ENCODE assay signal across 1 cellular context in the genomic region with DNA sequence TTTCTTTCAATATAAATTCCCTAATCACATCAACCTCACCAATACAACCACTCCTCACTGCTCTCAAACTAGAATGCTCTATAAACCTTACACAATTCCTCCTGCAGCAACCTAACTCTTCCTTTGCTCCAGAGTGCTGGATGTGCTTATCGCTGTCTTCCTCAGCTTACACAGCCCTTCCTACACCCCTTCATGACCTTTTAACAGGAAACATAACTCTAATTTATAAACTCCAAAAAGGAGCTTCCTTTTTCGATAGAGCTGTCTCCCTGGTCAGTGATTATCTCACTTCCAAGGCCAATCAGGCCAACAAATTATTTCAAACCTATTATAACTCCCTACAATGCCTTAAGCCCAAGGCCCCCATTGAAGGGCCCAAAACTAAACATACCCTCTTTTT.
TF ChIP-seq lines count a peak whose summit lies in the region.

No MANE protein-coding gene starts in this region.

TF ChIP-seq in HepG2, 621 proteins besides CTCF, POLR2A, EP300 and RAD21 (continued from another document):
- TF ChIP-seq NCOR1 (IDR thresholded peaks at IDR 0.05; ENCODE audit: borderline replicate concordance, low read length) (no peak), ZNF788 (CRISPR knock-in tag; IDR thresholded peaks at IDR 0.05; ENCODE audit: borderline replicate concordance) (no peak)
- TF ChIP-seq, protein P1, sequence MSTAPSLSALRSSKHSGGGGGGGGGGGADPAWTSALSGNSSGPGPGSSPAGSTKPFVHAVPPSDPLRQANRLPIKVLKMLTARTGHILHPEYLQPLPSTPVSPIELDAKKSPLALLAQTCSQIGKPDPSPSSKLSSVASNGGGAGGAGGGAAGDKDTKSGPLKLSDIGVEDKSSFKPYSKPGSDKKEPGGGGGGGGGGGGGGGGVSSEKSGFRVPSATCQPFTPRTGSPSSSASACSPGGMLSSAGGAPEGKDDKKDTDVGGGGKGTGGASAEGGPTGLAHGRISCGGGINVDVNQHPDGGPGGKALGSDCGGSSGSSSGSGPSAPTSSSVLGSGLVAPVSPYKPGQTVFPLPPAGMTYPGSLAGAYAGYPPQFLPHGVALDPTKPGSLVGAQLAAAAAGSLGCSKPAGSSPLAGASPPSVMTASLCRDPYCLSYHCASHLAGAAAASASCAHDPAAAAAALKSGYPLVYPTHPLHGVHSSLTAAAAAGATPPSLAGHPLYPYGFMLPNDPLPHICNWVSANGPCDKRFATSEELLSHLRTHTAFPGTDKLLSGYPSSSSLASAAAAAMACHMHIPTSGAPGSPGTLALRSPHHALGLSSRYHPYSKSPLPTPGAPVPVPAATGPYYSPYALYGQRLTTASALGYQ (CRISPR knock-in tag; IDR thresholded peaks at IDR 0.05): no peak
TF ChIP-seq in HepG2: peak in this region for 0.
